19 cellular contexts compared by ENCODE assay signal in genomic region chr15:49987896-49988295, GRCh38.
A peak's percentile ranks its signal among the peaks of the same experiment; 100 is the strongest.
DNase-seq lines count a peak whose midpoint lies in the region; TF ChIP-seq lines count a peak whose summit lies in the region.
"Had no signal": no experiment of that assay in that cellular context is flagged by ENCODE, and none has a peak within 500 bp of the region (broad histone marks: within the 10 kb centered on the region; RNA-seq: fewer than 3 reads in every experiment).

No MANE protein-coding gene starts in this region.

- H3K4me2 ChIP-seq in osteoblast (ENCODE audit: insufficient read depth, low read length): no peak overlapping the region

- H3K4me1 ChIP-seq in SJCRH30 (peaks cover 34% of the 10 kb centered on the region), osteoblast (ENCODE audit: insufficient read depth, low read length) (no peaks in the 10 kb centered on the region), urinary bladder (ENCODE audit: insufficient read depth) (no peaks in the 10 kb centered on the region)

- no peaks in the 10 kb centered on the region for H3K36me3 ChIP-seq in SJCRH30
- no peaks in the 10 kb centered on the region for H3K36me3 ChIP-seq in osteoblast (ENCODE audit: insufficient read depth, low read length)
- no peaks in the 10 kb centered on the region for H3K36me3 ChIP-seq in urinary bladder (ENCODE audit: insufficient read depth)

- H4K20me1 ChIP-seq in osteoblast (ENCODE audit: insufficient read depth, low read length): no peaks in the 10 kb centered on the region

- WGBS in urinary bladder: 51% methylated on average over 3 of the region's 3 CpGs

- H3K27me3 ChIP-seq in SJCRH30: no peaks in the 10 kb centered on the region
- no peaks in the 10 kb centered on the region for H3K27me3 ChIP-seq in osteoblast (ENCODE audit: insufficient read depth, low read length)

- H2AFZ ChIP-seq in osteoblast (ENCODE audit: low read length): peak overlapping the region; percentile 66

- DNase-seq in SJCRH30 (peak; percentile 52 to 82), fibroblast of the aortic adventitia (ENCODE audit: low read depth) (peak; percentile 27), osteoblast (ENCODE audit: insufficient read length, low spot score, missing footprints) (no peak), G401 (ENCODE audit: low spot score) (no peak), HuH-7.5 (ENCODE audit: low spot score) (no peak), coronary artery (ENCODE audit: low spot score) (no peak)
- DNase-seq: ACHN; AML-193; COR-L47; H7; NCI-H187 treated with DMSO at 0.1 percent for 48 hours; NCI-H345; NCI-H526; NK-92 treated with Interleukin-12 subunit alpha and Interleukin-12 subunit beta, amount 100 ng/mL, for 24 hours; OCI-M1; SHP77 treated with DMSO at 0.1 percent for 48 hours had no signal

- no peaks in the 10 kb centered on the region for H3K79me2 ChIP-seq in osteoblast (ENCODE audit: insufficient read depth, low read length)

- TF ChIP-seq CTCF in fibroblast of the aortic adventitia (IDR thresholded peaks at IDR 0.05; ENCODE audit: insufficient read depth, low read length): no peak
- TF ChIP-seq CTCF in osteoblast (IDR thresholded peaks at IDR 0.05; ENCODE audit: extremely low read depth, low read depth, low read length): no peak
- TF ChIP-seq CTCF in coronary artery (IDR thresholded peaks at IDR 0.05): no peak

- in situ Hi-C loops in G401 (cut with HindIII; ENCODE audit: low sequenced_read_pairs): no loop called here

- peak overlapping the region; percentile 95 for H3K27ac ChIP-seq in SJCRH30
- H3K27ac ChIP-seq in osteoblast (ENCODE audit: low read depth, low read length): no peak overlapping the region
- H3K27ac ChIP-seq in urinary bladder (ENCODE audit: low read depth): peak overlapping the region; percentile 28
- H3K27ac ChIP-seq in coronary artery: no peak overlapping the region
- H3K27ac ChIP-seq: HL-60 had no signal

- peak overlapping the region; percentile 24 for H3K4me3 ChIP-seq in SJCRH30
- H3K4me3 ChIP-seq in fibroblast of the aortic adventitia (ENCODE audit: low read depth, low read length): no peak overlapping the region
- H3K4me3 ChIP-seq in osteoblast (ENCODE audit: insufficient read depth, low read length): no peak overlapping the region
- no peak overlapping the region for H3K4me3 ChIP-seq in urinary bladder (ENCODE audit: low read depth, low read length)
- no peak overlapping the region for H3K4me3 ChIP-seq in coronary artery
- H3K4me3 ChIP-seq: K562 had no signal

- no peaks in the 10 kb centered on the region; the same call in 1 of the 2 replicates for H3K9me3 ChIP-seq in SJCRH30 (replicated peaks)
- no peaks in the 10 kb centered on the region for H3K9me3 ChIP-seq in osteoblast (ENCODE audit: low read depth, low read length)

Comparison
In these comparisons a context has a peak if more than half of its experiments do, and no peak if none do; other contexts are left out.
1. DNase-seq: peak in SJCRH30 (2 of 2) and fibroblast of the aortic adventitia (single experiment); none in osteoblast (single experiment), G401 (single experiment), HuH-7.5 (single experiment) and coronary artery (single experiment).
2. H3K27ac ChIP-seq: peak in SJCRH30 (single experiment) and urinary bladder (single experiment); none in osteoblast (single experiment) and coronary artery (0 of 2).